1 cellular context compared by ENCODE assay signal in genomic region chr15:83087535-83087934, GRCh38.
TF ChIP-seq lines count a peak whose summit lies in the region.

No MANE protein-coding gene starts in this region.

TF ChIP-seq in endothelial cell of umbilical vein, 7 proteins besides CTCF, POLR2A, EP300 and RAD21 (continued from another document):
- no peak for TF ChIP-seq MAX (IDR thresholded peaks at IDR 0.05; ENCODE audit: insufficient read depth, insufficient read length)
